Comparison of ENCODE assay signal across 8 cellular contexts in genomic region chr5:14871084-14871572, GRCh38. TPM values are rescaled to one million over a fixed set of nuclear protein-coding genes. Genes with fewer than 3 reads are reported as not detected.
DNase-seq lines count a peak whose midpoint lies in the region; ATAC-seq and TF ChIP-seq lines count a peak whose summit lies in the region.

No MANE protein-coding gene starts in this region.

- peak overlapping the region; percentile 31 for H3K27ac ChIP-seq in parathyroid adenoma

- H3K27ac Mint-ChIP-seq in Calu3 (ENCODE audit: unreplicated experiment), result no peak overlapping the region

- H3K79me2 ChIP-seq in parathyroid adenoma, result peaks cover 21% of the 10 kb centered on the region

- no peaks in the 10 kb centered on the region for H3K27me3 Mint-ChIP-seq in Calu3 (ENCODE audit: unreplicated experiment)
- H3K27me3 Mint-ChIP-seq in activated T-cell treated with anti-CD3 and anti-CD28 coated beads, Interleukin-2, amount 50 U/mL, for 4 hours (ENCODE audit: low read depth), result no peaks in the 10 kb centered on the region

- peak overlapping the region; percentile 56 for H3K9ac ChIP-seq in parathyroid adenoma

- peak; percentile 27 for ATAC-seq in GM21529 (IDR thresholded peaks at IDR 0.05; ENCODE audit: unreplicated experiment)
- peak in 1 of 2 donors; percentile 1 for ATAC-seq in activated T-cell treated with anti-CD3 and anti-CD28 coated beads, Interleukin-2, amount 50 U/mL, for 4 hours

- TF ChIP-seq CTCF in Calu3 (IDR thresholded peaks at IDR 0.05; ENCODE audit: unreplicated experiment) (no peak), fibroblast of villous mesenchyme (IDR thresholded peaks at IDR 0.05; ENCODE audit: insufficient read depth, low read depth, low read length) (no peak), parathyroid adenoma (IDR thresholded peaks at IDR 0.05) (no peak)

- no peaks in the 10 kb centered on the region for H3K9me3 ChIP-seq in parathyroid adenoma (ENCODE audit: control insufficient read depth, low read length)

- peak overlapping the region; percentile 78 for H3K4me3 ChIP-seq in fibroblast of villous mesenchyme (ENCODE audit: low read depth, low read length)
- peak overlapping the region; percentile 69 for H3K4me3 ChIP-seq in parathyroid adenoma (ENCODE audit: low read depth, low read length)

- H3K9me3 Mint-ChIP-seq in Calu3 (ENCODE audit: low read depth, unreplicated experiment), result no peaks in the 10 kb centered on the region
- no peaks in the 10 kb centered on the region for H3K9me3 Mint-ChIP-seq in activated T-cell treated with anti-CD3 and anti-CD28 coated beads, Interleukin-2, amount 50 U/mL, for 4 hours

- in situ Hi-C loops in KBM-7 (cut with MboI; ENCODE audit: low pct_unique_long_range_greater_than_20kb, low sequenced_read_pairs), result no loop called here

- peaks cover 22% of the 10 kb centered on the region for H3K4me1 Mint-ChIP-seq in Calu3 (ENCODE audit: low read depth, unreplicated experiment)
- H3K4me1 Mint-ChIP-seq in activated T-cell treated with anti-CD3 and anti-CD28 coated beads, Interleukin-2, amount 50 U/mL, for 4 hours (ENCODE audit: low read depth), result peaks cover 33% of the 10 kb centered on the region

- no peaks in the 10 kb centered on the region for H3K27me3 ChIP-seq in parathyroid adenoma (ENCODE audit: control insufficient read depth, insufficient read depth, low read length)

- H3K4me1 ChIP-seq in parathyroid adenoma, result no peaks in the 10 kb centered on the region

- peak overlapping the region; percentile 79 for H2AFZ ChIP-seq in parathyroid adenoma

- peak overlapping the region; percentile 79 for H3K4me2 ChIP-seq in parathyroid adenoma (ENCODE audit: low read length)

- H3K4me3 Mint-ChIP-seq in Calu3 (ENCODE audit: low read depth, unreplicated experiment), result peak overlapping the region; percentile 70
- peak overlapping the region; percentile 99 for H3K4me3 Mint-ChIP-seq in activated T-cell treated with anti-CD3 and anti-CD28 coated beads, Interleukin-2, amount 50 U/mL, for 4 hours

- H3K36me3 ChIP-seq in parathyroid adenoma (ENCODE audit: control insufficient read depth, insufficient read depth, low read length), result no peaks in the 10 kb centered on the region

- DNase-seq in Calu3, result peak; percentile 12
- DNase-seq in KBM-7, result peak; percentile 16
- DNase-seq in activated T-cell treated with anti-CD3 and anti-CD28 coated beads, Interleukin-2, amount 50 U/mL, for 4 hours, result peak; percentile 19
- DNase-seq in fibroblast of villous mesenchyme (ENCODE audit: low read depth), result no peak
- DNase-seq in NCI-H1694 (lab: John Stamatoyannopoulos, UW), result no peak
- DNase-seq in KG1 (lab: John Stamatoyannopoulos, UW), result no peak

- H3K36me3 Mint-ChIP-seq in Calu3 (ENCODE audit: insufficient read depth, unreplicated experiment), result peaks cover 27% of the 10 kb centered on the region
- H3K36me3 Mint-ChIP-seq in activated T-cell treated with anti-CD3 and anti-CD28 coated beads, Interleukin-2, amount 50 U/mL, for 4 hours (ENCODE audit: insufficient read depth), result peaks cover 7% of the 10 kb centered on the region

- no TSS peak for BruUV-seq in Calu3 (replicated peaks; lab: Mats Ljungman, UMichigan)

- CTCF ChIA-PET in Calu3 (lab: Charles Lee), result interaction anchor here (1.7 kb wide), 1 partner anchor 138 kb away, joined by 6 read pairs; no protein-coding TSS in a partner anchor

- intact Hi-C loops in Calu3 (cut with micrococcal nuclease; ENCODE audit: unreplicated experiment), result loop anchor here (2.0 kb wide), 1 partner anchor 138 kb away; no protein-coding TSS in a partner anchor

RNA-seq across cellular contexts. Expression of gene ANKH, which starts 0.5 kb away (rescaled TPM):
- 42.1 and 53.2 TPM in 2 replicates for total RNA-seq in Calu3 (2022)
- total RNA-seq in activated T-cell treated with anti-CD3 and anti-CD28 coated beads, Interleukin-2, amount 50 U/mL, for 4 hours, result 100 to 1,000 TPM in 2 of 3 donors, 10 to 100 TPM in 1; 83.1 to 102 (median 101) TPM
- 8.2 and 31.6 TPM in 2 replicates for total RNA-seq in fibroblast of villous mesenchyme

Comparison
In these comparisons a context has a peak if more than half of its experiments do, and no peak if none do; other contexts are left out.
1. DNase-seq: peak in Calu3 (single experiment), KBM-7 (single experiment) and activated T-cell treated with anti-CD3 and anti-CD28 coated beads, Interleukin-2, amount 50 U/mL, for 4 hours (single experiment); none in fibroblast of villous mesenchyme (single experiment), NCI-H1694 (single experiment) and KG1 (single experiment).